8 cellular contexts compared by ENCODE assay signal in the genomic region with DNA sequence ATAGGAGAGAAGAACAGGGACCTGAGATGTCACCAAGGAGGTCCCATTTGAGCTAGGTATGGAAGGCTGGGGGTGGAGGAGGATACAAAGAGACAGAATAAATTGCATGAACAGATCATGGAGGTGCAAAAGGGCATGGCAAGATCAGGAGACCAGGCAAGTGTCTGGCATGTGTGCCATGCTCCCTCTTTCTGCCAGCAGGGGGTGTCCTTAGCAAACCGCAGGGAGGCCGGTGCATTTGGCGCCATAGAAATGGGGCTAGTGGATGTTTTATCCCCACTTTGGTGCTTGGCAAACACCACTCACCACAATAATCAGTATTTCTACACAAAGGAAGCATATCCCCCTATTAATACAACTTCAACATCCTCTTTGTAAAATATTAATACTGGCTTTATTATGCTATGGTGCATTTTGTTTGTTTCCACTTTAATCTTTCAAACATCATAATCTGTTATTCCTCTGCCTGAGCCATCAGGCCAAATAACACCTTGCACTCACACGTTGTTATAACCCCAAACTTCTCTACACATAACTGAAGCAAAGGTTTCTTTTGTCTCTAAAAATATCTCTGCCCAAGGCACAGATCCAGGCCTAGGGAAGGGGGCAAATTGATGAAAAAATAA. TPM values are rescaled to one million over a fixed set of nuclear protein-coding genes. Genes with fewer than 3 reads are reported as not detected.
DNase-seq lines count a peak whose midpoint lies in the region; ATAC-seq, FAIRE-seq and TF ChIP-seq lines count a peak whose summit lies in the region.

No MANE protein-coding gene starts in this region.

- BruUV-seq in OCI-LY7 (replicated peaks; lab: Mats Ljungman, UMichigan), result no TSS peak

- H3K4me1 ChIP-seq in A549, result peaks cover 40% of the 10 kb centered on the region
- H3K4me1 ChIP-seq in OCI-LY7 (ENCODE audit: insufficient read depth, low read length, poor library complexity, severe bottlenecking), result no peaks in the 10 kb centered on the region

- H3K79me2 ChIP-seq in OCI-LY7 (ENCODE audit: insufficient read depth, low read depth, low read length), result no peaks in the 10 kb centered on the region

- POLR2A ChIA-PET in A549 (lab: Yijun Ruan, JAX), result no interaction called here
- POLR2A ChIA-PET in OCI-LY7 (lab: Charles Lee), result no interaction called here

- H3K4me3 ChIP-seq in A549 (no peak overlapping the region), OCI-LY7 (ENCODE audit: low read depth, low read length, poor library complexity, severe bottlenecking) (no peak overlapping the region), fibroblast of the aortic adventitia (ENCODE audit: low read depth, low read length) (no peak overlapping the region)

- H3K9me3 ChIP-seq in A549, result no peaks in the 10 kb centered on the region
- H3K9me3 ChIP-seq in OCI-LY7 (ENCODE audit: low read length), result no peaks in the 10 kb centered on the region

- TF ChIP-seq EP300 in A549 (IDR thresholded peaks at IDR 0.05), result no peak

- no peak for TF ChIP-seq POLR2A in A549 (IDR thresholded peaks at IDR 0.05; ENCODE audit: low read length)

- intact Hi-C loops in OCI-LY7 (cut with micrococcal nuclease; ENCODE audit: unreplicated experiment), result loop anchor here (10.0 kb wide), 2 partner anchors 165 to 475 kb away; partner anchors contain the start of genes ILF2, NPR1 and RAB13

- TF ChIP-seq RAD21 in A549 (conservative IDR thresholded peaks at IDR 0.05 in 1 of 2, IDR thresholded peaks at IDR 0.05 in 1 of 2), result peak; percentile 75 to 89

- no peak for FAIRE-seq in A549 (lab: Jason Lieb, UNC)

- TF ChIP-seq CTCF in A549 (IDR thresholded peaks at IDR 0.05) (peak; percentile 84), GM13976 (IDR thresholded peaks at IDR 0.05; ENCODE audit: borderline replicate concordance, control extremely low read depth, extremely low read depth, insufficient read depth, missing control alignments) (no peak), OCI-LY7 (conservative IDR thresholded peaks at IDR 0.05; ENCODE audit: low read length) (peak; percentile 93), fibroblast of the aortic adventitia (IDR thresholded peaks at IDR 0.05; ENCODE audit: insufficient read depth, low read length) (peak; percentile 66)

- peak; percentile 72 to 79 for DNase-seq in A549 (ENCODE audit: low read depth in 1 of 2, low spot score in 1 of 2)
- DNase-seq in GM13976 (ENCODE audit: low spot score), result peak; percentile 70
- peak; percentile 63 for DNase-seq in OCI-LY7 (ENCODE audit: low spot score)
- peak; percentile 52 for DNase-seq in activated T-cell treated with anti-CD3 and anti-CD28 coated beads for 1 hour (ENCODE audit: low read depth)
- no peak for DNase-seq in fibroblast of the aortic adventitia (ENCODE audit: low read depth)
- DNase-seq in stimulated activated CD4-positive, alpha-beta T cell treated with anti-CD3 and anti-CD28 coated beads, Interleukin-1b, Interleukin-23, amount 100 ng/mL, for 4 hours (ENCODE audit: low read depth in 2 of 2), result peak; percentile 56 to 61

- 9% methylated on average over 4 of the region's 4 CpGs for WGBS in A549 (ENCODE audit: missing lambda C conversion rate)

- no peaks in the 10 kb centered on the region for H3K9me2 ChIP-seq in OCI-LY7 (ENCODE audit: insufficient read depth, low read length)

- peak; percentile 67 to 76 for ATAC-seq in A549
- ATAC-seq in HG02678 (IDR thresholded peaks at IDR 0.05; ENCODE audit: unreplicated experiment), result no peak
- no peak for ATAC-seq in HG02973 (IDR thresholded peaks at IDR 0.05; ENCODE audit: unreplicated experiment)

- H3K27ac ChIP-seq in A549 (peak overlapping the region; percentile 22 to 87; a peak in 4 of 6 replicates), OCI-LY7 (ENCODE audit: low read depth, low read length, poor library complexity, severe bottlenecking) (no peak overlapping the region)

- H3K36me3 ChIP-seq in OCI-LY7 (ENCODE audit: insufficient read depth, low read length), result no peaks in the 10 kb centered on the region

- no peaks in the 10 kb centered on the region for H4K20me1 ChIP-seq in OCI-LY7 (ENCODE audit: insufficient read depth, low read length)

- CTCF ChIA-PET in A549 (lab: Yijun Ruan, JAX), result interaction anchor here (0.6 to 13.0 kb wide), 45 partner anchors 9 to 763 kb away, joined by 3 to 273 read pairs (median 6); partner anchors contain the start of genes ILF2, PGLYRP4, S100A1 and S100A13
- CTCF ChIA-PET in OCI-LY7 (lab: Charles Lee; ENCODE audit: unreplicated experiment), result no interaction called here

- no peak overlapping the region; the same call in 1 of the 2 replicates for H2AFZ ChIP-seq in OCI-LY7 (ENCODE audit: low read length)

- in situ Hi-C loops in GM13976 (cut with MboI; ENCODE audit: low sequenced_read_pairs, unreplicated experiment), result loop anchor here (5.0 kb wide), 1 partner anchor 62 kb away; no protein-coding TSS in a partner anchor

- H3K4me2 ChIP-seq in A549 (no peak overlapping the region), OCI-LY7 (ENCODE audit: low read length) (no peak overlapping the region)

TF ChIP-seq in A549, 52 proteins besides CTCF, POLR2A, EP300 and RAD21:
- no peak for TF ChIP-seq EHMT2 (IDR thresholded peaks at IDR 0.05; ENCODE audit: low read depth)
- peak; percentile 70 for TF ChIP-seq SMC3 (IDR thresholded peaks at IDR 0.05)
- TF ChIP-seq MAX (IDR thresholded peaks at IDR 0.05), result peak; percentile 76

RNA-seq across cellular contexts. Expression of gene S100A6, which starts 25.9 kb away (rescaled TPM):
- polyA plus RNA-seq in A549 (2011; rRNA removed), result 898 and 1,226 TPM in 2 replicates
- 1,879 and 1,929 TPM in 2 replicates for polyA plus RNA-seq in A549 (2012; cell fraction: cytosol; rRNA removed)
- 562 and 1,121 TPM in 2 replicates for polyA plus RNA-seq in A549 (2012; cell fraction: nucleus; rRNA removed)
- 2,810 to 4,567 TPM (median 3,552 TPM) in 3 replicates for polyA plus RNA-seq in A549 (2017; fragmentation: RNase III; extraction: RNeasy Plus Mini Kit Qiagen cat#74134 plus additional on column Dnase treatment)
- polyA minus RNA-seq in A549 (2011; rRNA and poly(A)+ RNA removed), result 472 and 476 TPM in 2 replicates
- not detected in 2 replicates for total RNA-seq in OCI-LY7 (2014; rRNA removed; shearing (Covaris generic))
- total RNA-seq in OCI-LY7 (2022), result not detected in 2 replicates
- total RNA-seq in fibroblast of the aortic adventitia (ENCODE audit: low replicate concordance), result 681 and 1,303 TPM in 2 replicates

RNA-seq across cellular contexts. Expression of gene S100A5, which starts 30.9 kb away (rescaled TPM):
- polyA plus RNA-seq in A549 (2011; rRNA removed) (0.48 and 0.68 TPM in 2 replicates), A549 (2017; fragmentation: RNase III; extraction: RNeasy Plus Mini Kit Qiagen cat#74134 plus additional on column Dnase treatment) (0.17 to 0.57 TPM (median 0.45 TPM) in 3 replicates)
- polyA plus RNA-seq in A549 (2012; cell fraction: cytosol; rRNA removed), result 0.52 and 1.1 TPM in 2 replicates
- polyA plus RNA-seq in A549 (2012; cell fraction: nucleus; rRNA removed), result 0.92 and 1.3 TPM in 2 replicates
- not detected in 2 replicates for polyA minus RNA-seq in A549 (2011; rRNA and poly(A)+ RNA removed)
- total RNA-seq in OCI-LY7 (2014; rRNA removed; shearing (Covaris generic)), result not detected in 2 replicates
- total RNA-seq in OCI-LY7 (2022) (not detected in 2 replicates), fibroblast of the aortic adventitia (ENCODE audit: low replicate concordance) (0.99 TPM in 1 of 2 replicates, not detected in the other)

RNA-seq across cellular contexts. Expression of gene S100A4, which starts 35.8 kb away (rescaled TPM):
- polyA plus RNA-seq in A549 (2011; rRNA removed) (590 and 814 TPM in 2 replicates), A549 (2017; fragmentation: RNase III; extraction: RNeasy Plus Mini Kit Qiagen cat#74134 plus additional on column Dnase treatment) (2,180 to 3,189 TPM (median 2,584 TPM) in 3 replicates)
- polyA plus RNA-seq in A549 (2012; cell fraction: cytosol; rRNA removed), result 813 and 885 TPM in 2 replicates
- 347 and 601 TPM in 2 replicates for polyA plus RNA-seq in A549 (2012; cell fraction: nucleus; rRNA removed)
- polyA minus RNA-seq in A549 (2011; rRNA and poly(A)+ RNA removed), result 170 and 175 TPM in 2 replicates
- total RNA-seq in OCI-LY7 (2014; rRNA removed; shearing (Covaris generic)), result 1.6 and 3.6 TPM in 2 replicates
- total RNA-seq in OCI-LY7 (2022) (0.53 and 1.9 TPM in 2 replicates), fibroblast of the aortic adventitia (ENCODE audit: low replicate concordance) (203 and 585 TPM in 2 replicates)

RNA-seq across cellular contexts. Expression of gene S100A3, which starts 39.2 kb away (rescaled TPM):
- polyA plus RNA-seq in A549 (2011; rRNA removed) (25.0 and 25.4 TPM in 2 replicates), A549 (2017; fragmentation: RNase III; extraction: RNeasy Plus Mini Kit Qiagen cat#74134 plus additional on column Dnase treatment) (71.1 to 88.9 TPM (median 74.0 TPM) in 3 replicates)
- polyA plus RNA-seq in A549 (2012; cell fraction: cytosol; rRNA removed), result 73.2 and 85.8 TPM in 2 replicates
- 64.8 and 72.8 TPM in 2 replicates for polyA plus RNA-seq in A549 (2012; cell fraction: nucleus; rRNA removed)
- polyA minus RNA-seq in A549 (2011; rRNA and poly(A)+ RNA removed), result 16.9 and 18.6 TPM in 2 replicates
- total RNA-seq in OCI-LY7 (2014; rRNA removed; shearing (Covaris generic)), result not detected in 2 replicates
- total RNA-seq in OCI-LY7 (2022) (not detected in 2 replicates), fibroblast of the aortic adventitia (ENCODE audit: low replicate concordance) (4.3 TPM in 1 of 2 replicates, not detected in the other)

RNA-seq across cellular contexts. Expression of gene S100A7, which starts 49.4 kb away (rescaled TPM):
- polyA plus RNA-seq in A549 (2011; rRNA removed), result not detected in 2 replicates
- not detected in 2 replicates for polyA plus RNA-seq in A549 (2012; cell fraction: cytosol; rRNA removed)
- not detected in 2 replicates for polyA plus RNA-seq in A549 (2012; cell fraction: nucleus; rRNA removed)
- not detected in 3 replicates for polyA plus RNA-seq in A549 (2017; fragmentation: RNase III; extraction: RNeasy Plus Mini Kit Qiagen cat#74134 plus additional on column Dnase treatment)
- polyA minus RNA-seq in A549 (2011; rRNA and poly(A)+ RNA removed), result not detected in 2 replicates
- total RNA-seq in OCI-LY7 (2014; rRNA removed; shearing (Covaris generic)), result not detected in 2 replicates
- total RNA-seq in OCI-LY7 (2022), result not detected in 2 replicates
- total RNA-seq in fibroblast of the aortic adventitia (ENCODE audit: low replicate concordance), result not detected in 2 replicates

Comparison
In these comparisons a context has a peak if more than half of its experiments do, and no peak if none do; other contexts are left out.
1. ATAC-seq: peak in A549 (2 of 2); none in HG02678 (single experiment) and HG02973 (single experiment).
2. RNA of gene S100A6, which starts 25.9 kb away (total RNA-seq): 681 to 1,303 TPM in fibroblast of the aortic adventitia; not detected in OCI-LY7; every median in the first group is over 100 times any median in the second.
3. RNA of gene S100A4, which starts 35.8 kb away (total RNA-seq): 203 to 585 TPM in fibroblast of the aortic adventitia; 0.53 to 3.6 TPM in OCI-LY7; every median in the first group is over 10 times any median in the second.